In the genomic region with DNA sequence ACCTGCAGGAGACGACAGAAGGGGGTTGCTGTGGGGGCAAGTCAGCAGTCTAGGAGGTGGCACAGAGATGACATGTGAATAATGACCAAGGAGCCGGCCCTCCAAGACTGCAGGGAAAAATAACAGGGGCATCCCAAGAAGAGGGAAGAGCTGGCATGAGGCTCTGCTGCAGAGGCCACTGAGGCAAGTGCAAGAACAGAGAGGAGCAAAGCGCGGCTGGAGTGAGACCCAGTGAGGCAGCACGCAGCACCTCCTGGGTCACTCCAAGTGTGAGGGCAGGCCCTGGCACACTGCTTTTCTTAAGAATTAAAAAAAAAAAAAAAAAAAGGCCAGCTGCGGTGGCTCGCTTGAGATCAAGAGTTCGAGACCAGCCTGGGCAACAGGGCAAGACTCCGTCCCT, we compare ENCODE assay signal across 12 cellular contexts.
A peak's percentile ranks its signal among the peaks of the same experiment; 100 is the strongest.
DNase-seq lines count a peak whose midpoint lies in the region; ATAC-seq and TF ChIP-seq lines count a peak whose summit lies in the region.
"Had no signal": no experiment of that assay in that cellular context is flagged by ENCODE, and none has a peak within 500 bp of the region (broad histone marks: within the 10 kb centered on the region; RNA-seq: fewer than 3 reads in every experiment).

No MANE protein-coding gene starts in this region.

- H3K27ac ChIP-seq in DND-41 (ENCODE audit: low read length), result peak overlapping the region; percentile 94
- H3K27ac ChIP-seq in SK-N-MC, result 0 out of 2 replicates have a peak overlapping the region, but pooled peaks have one; percentile 67
- peak overlapping the region; percentile 81 to 97 (median 84) for H3K27ac ChIP-seq in esophagus muscularis mucosa (replicated peaks in 1 of 4)

- peaks cover 83% of the 10 kb centered on the region for H3K79me2 ChIP-seq in DND-41 (ENCODE audit: insufficient read depth, low read length)

- intact Hi-C loops in esophagus muscularis mucosa (cut with DNase I), result loop anchor here (2.0 to 5.0 kb wide), 2 partner anchors 85 to 259 kb away; no protein-coding TSS in a partner anchor

- peak overlapping the region; percentile 91 for H3K4me2 ChIP-seq in DND-41 (ENCODE audit: insufficient read depth, low read length)

- DNase-seq in DND-41 (peak; percentile 26), SK-N-MC (ENCODE audit: low read depth, low spot score) (no peak), esophagus muscularis mucosa (ENCODE audit: extremely low spot score) (no peak), GM03348 (ENCODE audit: low spot score) (no peak), DMS 273 (lab: John Stamatoyannopoulos, UW; ENCODE audit: unreplicated experiment) (no peak), H4 (ENCODE audit: low spot score) (no peak)
- no peak for DNase-seq in stimulated activated effector memory CD8-positive, alpha-beta T cell treated with anti-CD3 and anti-CD28 coated beads, Interleukin-12 subunit alpha, Interleukin-12 subunit beta, amount 100 ng/mL, for 72 hours (ENCODE audit: low spot score in 2 of 2)
- DNase-seq: activated CD4-positive, alpha-beta T cell treated with anti-CD3 and anti-CD28 coated beads, Interleukin-2, amount 50 U/mL, for 4 hours; DMS153; NCI-H526 treated with DMSO at 0.1 percent for 48 hours had no signal

- no peak for ATAC-seq in DND-41 (ENCODE audit: insufficient read depth, low read depth)
- no peak for ATAC-seq in stimulated activated effector memory CD8-positive, alpha-beta T cell treated with anti-CD3 and anti-CD28 coated beads, Interleukin-12 subunit alpha, Interleukin-12 subunit beta, amount 100 ng/mL, for 72 hours
- ATAC-seq in GM21515 (IDR thresholded peaks at IDR 0.05; ENCODE audit: unreplicated experiment), result no peak

- no peak for TF ChIP-seq POLR2A in esophagus muscularis mucosa (IDR thresholded peaks at IDR 0.05; ENCODE audit: low read depth)

- H2AFZ ChIP-seq in DND-41 (ENCODE audit: low read depth, low read length), result no peak overlapping the region
- H2AFZ ChIP-seq: parathyroid adenoma had no signal

- H3K9ac ChIP-seq in DND-41 (ENCODE audit: low read depth, low read length), result peak overlapping the region; percentile 64
- H3K9ac ChIP-seq in SK-N-MC (ENCODE audit: insufficient read length), result no peak overlapping the region
- H3K9ac ChIP-seq: parathyroid adenoma had no signal

- peak overlapping the region in 1 of 2 experiments; percentile 55; a peak in 3 of 4 replicates for H3K4me3 ChIP-seq in DND-41 (ENCODE audit: low read depth in 1 of 2, low read length in 2 of 2)
- H3K4me3 ChIP-seq in SK-N-MC, result peak overlapping the region; percentile 71; the same call in 1 of the 2 replicates
- H3K4me3 ChIP-seq in esophagus muscularis mucosa, result no peak overlapping the region

- WGBS in esophagus muscularis mucosa, result 85% methylated on average over 9 of the region's 9 CpGs

- peaks cover 82% of the 10 kb centered on the region for H4K20me1 ChIP-seq in DND-41 (ENCODE audit: insufficient read depth, low read length)

- TF ChIP-seq CTCF in DND-41 (IDR thresholded peaks at IDR 0.05; ENCODE audit: borderline replicate concordance, extremely low read depth, low read length, poor library complexity, severe bottlenecking) (no peak), esophagus muscularis mucosa (IDR thresholded peaks at IDR 0.05) (no peak)

- H3K4me1 Mint-ChIP-seq in stimulated activated effector memory CD8-positive, alpha-beta T cell treated with anti-CD3 and anti-CD28 coated beads, Interleukin-12 subunit alpha, Interleukin-12 subunit beta, amount 100 ng/mL, for 72 hours, result peaks cover 85% of the 10 kb centered on the region

- H3K36me3 ChIP-seq in DND-41 (ENCODE audit: insufficient read depth, low read length), result peaks cover 7% of the 10 kb centered on the region; the same call in 1 of the 2 replicates
- no peaks in the 10 kb centered on the region for H3K36me3 ChIP-seq in SK-N-MC (ENCODE audit: insufficient read depth, low read length)
- H3K36me3 ChIP-seq in esophagus muscularis mucosa, result peaks cover 0 to 7% (median 5%) of the 10 kb centered on the region in 4 donors

- H3K4me1 ChIP-seq in DND-41 (ENCODE audit: insufficient read depth, low read length), result peaks cover 43% of the 10 kb centered on the region
- peaks cover 45 to 91% (median 87%) of the 10 kb centered on the region in 4 donors for H3K4me1 ChIP-seq in esophagus muscularis mucosa

- H3K27me3 ChIP-seq in DND-41 (ENCODE audit: insufficient read depth, low read length, poor library complexity) (no peaks in the 10 kb centered on the region), esophagus muscularis mucosa (no peaks in the 10 kb centered on the region)

- no peaks in the 10 kb centered on the region for H3K9me3 ChIP-seq in DND-41 (ENCODE audit: insufficient read depth, low read length, severe bottlenecking)
- no peaks in the 10 kb centered on the region for H3K9me3 ChIP-seq in SK-N-MC (ENCODE audit: low read depth, low read length)
- H3K9me3 ChIP-seq in esophagus muscularis mucosa, result no peaks in the 10 kb centered on the region

- TF ChIP-seq EP300 in esophagus muscularis mucosa (IDR thresholded peaks at IDR 0.05), result no peak

- H3K36me3 Mint-ChIP-seq in stimulated activated effector memory CD8-positive, alpha-beta T cell treated with anti-CD3 and anti-CD28 coated beads, Interleukin-12 subunit alpha, Interleukin-12 subunit beta, amount 100 ng/mL, for 72 hours, result peaks cover 43% of the 10 kb centered on the region

- H3K4me3 Mint-ChIP-seq in stimulated activated effector memory CD8-positive, alpha-beta T cell treated with anti-CD3 and anti-CD28 coated beads, Interleukin-12 subunit alpha, Interleukin-12 subunit beta, amount 100 ng/mL, for 72 hours, result peak overlapping the region; percentile 64

- peak overlapping the region; percentile 79 for H3K27ac Mint-ChIP-seq in stimulated activated effector memory CD8-positive, alpha-beta T cell treated with anti-CD3 and anti-CD28 coated beads, Interleukin-12 subunit alpha, Interleukin-12 subunit beta, amount 100 ng/mL, for 72 hours

- H3K9me3 Mint-ChIP-seq in stimulated activated effector memory CD8-positive, alpha-beta T cell treated with anti-CD3 and anti-CD28 coated beads, Interleukin-12 subunit alpha, Interleukin-12 subunit beta, amount 100 ng/mL, for 72 hours, result no peaks in the 10 kb centered on the region
